ENCODE assay signal across 23 cellular contexts in the genomic region with DNA sequence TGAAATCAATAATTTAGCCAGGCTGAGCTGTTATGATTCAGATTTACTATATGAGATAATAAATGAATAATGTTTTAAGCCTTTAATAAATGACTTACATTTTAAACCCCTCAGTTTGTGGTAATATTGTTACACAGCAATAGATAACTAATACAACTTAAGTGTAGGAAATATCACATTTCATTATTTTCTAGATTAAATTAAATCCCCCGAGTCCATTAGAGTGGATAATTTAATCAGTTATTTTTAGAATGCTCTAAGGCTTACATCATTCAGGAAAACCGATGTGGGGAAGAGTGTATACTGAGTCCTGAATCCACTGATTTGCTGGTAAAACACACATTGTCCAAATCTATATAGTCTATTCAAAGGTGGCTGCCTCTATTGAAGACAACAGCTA.
"Had no signal": no experiment of that assay in that cellular context is flagged by ENCODE, and none has a peak within 500 bp of the region (broad histone marks: within the 10 kb centered on the region; RNA-seq: fewer than 3 reads in every experiment).

No MANE protein-coding gene starts in this region.

- H3K4me3 ChIP-seq: cardiac muscle cell, esophagus muscularis mucosa, gastrocnemius medialis, right lobe of liver, skin epidermis, tibial nerve had no signal

- H3K36me3 ChIP-seq: cardiac muscle cell, esophagus muscularis mucosa, gastrocnemius medialis, right lobe of liver, tibial nerve had no signal

- H3K27ac Mint-ChIP-seq: activated CD4-positive, alpha-beta T cell treated with anti-CD3 and anti-CD28 coated beads, Interleukin-2, amount 10 ng/mL, durations not matched to agents 7 days and 5 days; activated CD8-positive, alpha-beta memory T cell treated with anti-CD3 and anti-CD28 coated beads, Interleukin-2, amount 10 ng/mL, durations not matched to agents 7 days and 5 days; activated CD8-positive, alpha-beta T cell treated with anti-CD3 and anti-CD28 coated beads for 36 hours; activated naive CD4-positive, alpha-beta T cell treated with anti-CD3 and anti-CD28 coated beads, Interleukin-2, amount 10 ng/mL, durations not matched to agents 7 days and 5 days; effector memory CD8-positive, alpha-beta T cell; natural killer cell treated with Interleukin-12 subunit alpha and Interleukin-12 subunit beta and Interleukin-15 and Interleukin-18, amount 100 ng/mL, for 72 hours; stimulated activated effector memory CD8-positive, alpha-beta T cell treated with anti-CD3 and anti-CD28 coated beads, Interleukin-12 subunit alpha, Interleukin-12 subunit beta, amount 100 ng/mL, for 72 hours had no signal

- H3K4me3 Mint-ChIP-seq: activated CD4-positive, alpha-beta T cell treated with anti-CD3 and anti-CD28 coated beads, Interleukin-2, amount 10 ng/mL, durations not matched to agents 7 days and 5 days; activated CD8-positive, alpha-beta memory T cell treated with anti-CD3 and anti-CD28 coated beads, Interleukin-2, amount 10 ng/mL, durations not matched to agents 7 days and 5 days; activated CD8-positive, alpha-beta T cell treated with anti-CD3 and anti-CD28 coated beads for 36 hours; activated naive CD4-positive, alpha-beta T cell treated with anti-CD3 and anti-CD28 coated beads, Interleukin-2, amount 10 ng/mL, durations not matched to agents 7 days and 5 days; effector memory CD8-positive, alpha-beta T cell; natural killer cell treated with Interleukin-12 subunit alpha and Interleukin-12 subunit beta and Interleukin-15 and Interleukin-18, amount 100 ng/mL, for 72 hours; stimulated activated effector memory CD8-positive, alpha-beta T cell treated with anti-CD3 and anti-CD28 coated beads, Interleukin-12 subunit alpha, Interleukin-12 subunit beta, amount 100 ng/mL, for 72 hours; stimulated activated naive CD8-positive, alpha-beta T cell treated with anti-CD3 and anti-CD28 coated beads, Interleukin-15, amount 100 ng/mL, for 72 hours had no signal

- H3K27me3 ChIP-seq: cardiac muscle cell, esophagus muscularis mucosa, gastrocnemius medialis, right lobe of liver, tibial nerve had no signal

- H3K36me3 Mint-ChIP-seq: activated CD8-positive, alpha-beta memory T cell treated with anti-CD3 and anti-CD28 coated beads, Interleukin-2, amount 10 ng/mL, durations not matched to agents 7 days and 5 days; activated naive CD4-positive, alpha-beta T cell treated with anti-CD3 and anti-CD28 coated beads, Interleukin-2, amount 10 ng/mL, durations not matched to agents 7 days and 5 days; natural killer cell treated with Interleukin-12 subunit alpha and Interleukin-12 subunit beta and Interleukin-15 and Interleukin-18, amount 100 ng/mL, for 72 hours; stimulated activated effector memory CD8-positive, alpha-beta T cell treated with anti-CD3 and anti-CD28 coated beads, Interleukin-12 subunit alpha, Interleukin-12 subunit beta, amount 100 ng/mL, for 72 hours had no signal

- H3K27ac ChIP-seq: cardiac muscle cell, esophagus muscularis mucosa, gastrocnemius medialis, right lobe of liver had no signal

- ATAC-seq: activated CD8-positive, alpha-beta memory T cell treated with anti-CD3 and anti-CD28 coated beads, Interleukin-2, amount 10 ng/mL, durations not matched to agents 7 days and 5 days; activated CD8-positive, alpha-beta T cell treated with anti-CD3 and anti-CD28 coated beads for 36 hours; effector memory CD8-positive, alpha-beta T cell; gastrocnemius medialis; left ventricle myocardium superior; natural killer cell treated with Interleukin-12 subunit alpha and Interleukin-12 subunit beta and Interleukin-15 and Interleukin-18, amount 100 ng/mL, for 72 hours; right lobe of liver; stimulated activated effector memory CD8-positive, alpha-beta T cell treated with anti-CD3 and anti-CD28 coated beads, Interleukin-12 subunit alpha, Interleukin-12 subunit beta, amount 100 ng/mL, for 72 hours; stimulated activated naive CD8-positive, alpha-beta T cell treated with anti-CD3 and anti-CD28 coated beads, Interleukin-15, amount 100 ng/mL, for 72 hours had no signal

- H3K9me3 Mint-ChIP-seq: activated CD4-positive, alpha-beta T cell treated with anti-CD3 and anti-CD28 coated beads, Interleukin-2, amount 10 ng/mL, durations not matched to agents 7 days and 5 days; activated CD8-positive, alpha-beta T cell treated with anti-CD3 and anti-CD28 coated beads for 36 hours; activated naive CD4-positive, alpha-beta T cell treated with anti-CD3 and anti-CD28 coated beads, Interleukin-2, amount 10 ng/mL, durations not matched to agents 7 days and 5 days; effector memory CD8-positive, alpha-beta T cell; natural killer cell treated with Interleukin-12 subunit alpha and Interleukin-12 subunit beta and Interleukin-15 and Interleukin-18, amount 100 ng/mL, for 72 hours; stimulated activated effector memory CD8-positive, alpha-beta T cell treated with anti-CD3 and anti-CD28 coated beads, Interleukin-12 subunit alpha, Interleukin-12 subunit beta, amount 100 ng/mL, for 72 hours; stimulated activated naive CD8-positive, alpha-beta T cell treated with anti-CD3 and anti-CD28 coated beads, Interleukin-15, amount 100 ng/mL, for 72 hours had no signal

- DNase-seq: activated CD4-positive, alpha-beta T cell treated with anti-CD3 and anti-CD28 coated beads, Interleukin-2, amount 10 ng/mL, durations not matched to agents 7 days and 5 days; activated CD4-positive, CD25-positive, alpha-beta regulatory T cell treated with anti-CD3 and anti-CD28 coated beads, Interleukin-2, amount 50 U/mL, for 72 hours; activated CD8-positive, alpha-beta memory T cell treated with anti-CD3 and anti-CD28 coated beads, Interleukin-2, amount 10 ng/mL, durations not matched to agents 7 days and 5 days; activated CD8-positive, alpha-beta T cell treated with anti-CD3 and anti-CD28 coated beads for 36 hours; activated effector memory CD4-positive, alpha-beta T cell treated with anti-CD3 and anti-CD28 coated beads, Interleukin-2, amount 50 U/mL, for 16 hours; activated naive CD4-positive, alpha-beta T cell treated with anti-CD3 and anti-CD28 coated beads, Interleukin-2, amount 10 ng/mL, durations not matched to agents 7 days and 5 days; activated T-cell treated with anti-CD3 and anti-CD28 coated beads for 4 hours; amygdala; effector memory CD8-positive, alpha-beta T cell; gastrocnemius medialis; head of caudate nucleus; hypothalamus; left ventricle myocardium superior; mammary epithelial cell; right lobe of liver; stimulated activated CD4-positive, alpha-beta T cell treated with anti-CD3 and anti-CD28 coated beads, Interleukin-1b, Interleukin-23, amount 100 ng/mL, for 48 hours; stimulated activated naive CD8-positive, alpha-beta T cell treated with anti-CD3 and anti-CD28 coated beads, Interleukin-15, amount 100 ng/mL, for 72 hours had no signal

- H3K9me3 ChIP-seq: esophagus muscularis mucosa, gastrocnemius medialis, right lobe of liver, tibial nerve had no signal
